Comparison of ENCODE assay signal across 8 cellular contexts in the genomic region with DNA sequence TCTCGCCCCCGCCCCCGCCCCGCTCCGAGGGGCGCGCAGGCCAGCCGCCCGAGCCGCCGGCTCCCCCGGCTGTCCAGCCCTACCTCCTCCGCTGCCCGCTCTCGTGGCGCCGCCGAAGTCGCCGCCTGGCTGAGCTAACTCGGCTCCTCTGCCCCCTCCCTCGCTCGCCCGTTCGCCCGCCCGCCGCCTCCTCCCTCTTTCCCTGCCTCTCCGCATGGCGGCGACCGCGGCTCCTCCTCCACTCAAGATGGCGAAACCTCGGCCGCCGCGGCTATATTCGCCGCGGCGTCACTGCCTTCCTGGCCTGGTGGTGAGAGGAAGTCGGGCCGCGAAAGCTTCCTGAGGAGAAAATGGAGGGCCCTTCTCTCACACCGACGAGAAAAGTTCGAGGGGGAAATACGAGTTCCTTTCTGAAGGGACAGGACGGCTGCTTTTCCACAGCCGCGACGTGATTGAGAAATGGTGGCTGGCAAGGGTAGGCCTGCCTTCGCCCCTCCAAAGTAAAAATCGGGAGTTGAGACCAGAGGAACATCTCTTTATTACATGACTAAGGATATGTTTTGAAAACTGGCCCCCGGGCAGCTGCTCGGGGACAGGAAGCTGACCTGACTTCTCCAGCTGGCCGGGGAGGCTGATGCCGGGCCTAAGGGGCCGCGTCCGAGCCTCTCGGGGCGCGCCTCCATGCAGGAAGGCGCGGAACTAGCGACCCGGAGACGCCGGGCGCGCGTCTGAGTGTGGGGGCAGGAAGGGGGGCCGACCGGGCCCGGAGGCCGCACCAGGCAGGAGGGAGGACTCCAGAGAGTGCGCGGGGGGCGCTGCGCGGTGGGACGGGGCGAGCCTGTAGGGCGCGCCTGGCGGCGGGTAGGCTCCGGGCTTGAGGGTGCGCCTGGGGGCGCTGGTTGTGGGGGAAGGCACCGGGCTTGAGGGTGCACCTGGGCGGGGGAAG. TPM values are rescaled to one million over a fixed set of nuclear protein-coding genes. Genes with fewer than 3 reads are reported as not detected.
DNase-seq lines count a peak whose midpoint lies in the region; ATAC-seq and TF ChIP-seq lines count a peak whose summit lies in the region.

A gene with protein sequence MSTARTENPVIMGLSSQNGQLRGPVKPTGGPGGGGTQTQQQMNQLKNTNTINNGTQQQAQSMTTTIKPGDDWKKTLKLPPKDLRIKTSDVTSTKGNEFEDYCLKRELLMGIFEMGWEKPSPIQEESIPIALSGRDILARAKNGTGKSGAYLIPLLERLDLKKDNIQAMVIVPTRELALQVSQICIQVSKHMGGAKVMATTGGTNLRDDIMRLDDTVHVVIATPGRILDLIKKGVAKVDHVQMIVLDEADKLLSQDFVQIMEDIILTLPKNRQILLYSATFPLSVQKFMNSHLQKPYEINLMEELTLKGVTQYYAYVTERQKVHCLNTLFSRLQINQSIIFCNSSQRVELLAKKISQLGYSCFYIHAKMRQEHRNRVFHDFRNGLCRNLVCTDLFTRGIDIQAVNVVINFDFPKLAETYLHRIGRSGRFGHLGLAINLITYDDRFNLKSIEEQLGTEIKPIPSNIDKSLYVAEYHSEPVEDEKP (minus strand): TSS at position 150 of the 946 bp plus-strand sequence. CDS start 4,913 bp downstream, outside the sequence.

- H3F3A ChIP-seq in neural progenitor cell (ENCODE audit: low read depth): peaks cover 25% of the 10 kb centered on the region

- TF ChIP-seq CTCF in foreskin fibroblast (IDR thresholded peaks at IDR 0.05; ENCODE audit: low read depth, low read length) (peak; percentile 2), neural progenitor cell (IDR thresholded peaks at IDR 0.05) (peak; percentile 36), stomach (IDR thresholded peaks at IDR 0.05) (peak in 4 of 7 experiments; percentile 10 to 43 (median 34))

- H3K27ac ChIP-seq in SJCRH30 (peak within 1 kb of the TSS; percentile 96), neural progenitor cell (peak within 1 kb of the TSS; percentile 97), stomach (peak within 1 kb of the TSS; percentile 98 to 100 (median 99))

- H3K9me3 ChIP-seq in SJCRH30 (replicated peaks) (no peaks in the 10 kb centered on the region), neural progenitor cell (ENCODE audit: low read depth) (no peaks in the 10 kb centered on the region), stomach (no peaks in the 10 kb centered on the region)

- H3K79me2 ChIP-seq in neural progenitor cell (ENCODE audit: low read depth): peaks cover 56% of the 10 kb centered on the region

- ATAC-seq in GM21825 (IDR thresholded peaks at IDR 0.05; ENCODE audit: unreplicated experiment): peak; percentile 47

- peak within 1 kb of the TSS; percentile 99 for H3K4me3 Mint-ChIP-seq in neural progenitor cell

- no peak for TF ChIP-seq EP300 in stomach (IDR thresholded peaks at IDR 0.05)

- H3K9me3 Mint-ChIP-seq in neural progenitor cell: no peaks in the 10 kb centered on the region

- H3K36me3 ChIP-seq in SJCRH30 (no peaks in the 10 kb centered on the region), neural progenitor cell (peaks cover under 1% of the 10 kb centered on the region), stomach (no peaks in the 10 kb centered on the region)

- H3K4me2 ChIP-seq in neural progenitor cell: peak within 1 kb of the TSS; percentile 95

- peaks cover 28% of the 10 kb centered on the region for H3K4me1 Mint-ChIP-seq in neural progenitor cell

- intact Hi-C loops in stomach (cut with DNase I; ENCODE audit: low total_unique reads): loop anchor here (10.0 kb wide), 1 partner anchor 96 kb away; no protein-coding TSS in a partner anchor

- peak within 1 kb of the TSS; percentile 82 for H2AFZ ChIP-seq in neural progenitor cell (replicated peaks)

- TF ChIP-seq POLR2A in stomach (IDR thresholded peaks at IDR 0.05): peak in 2 of 4 donors; percentile 86 to 93

- DNase-seq in DMS 273 treated with DMSO at 0.1 percent for 48 hours (lab: John Stamatoyannopoulos, UW): peak; percentile 5
- peak; percentile 84 for DNase-seq in M059J (ENCODE audit: low read depth)
- peak; percentile 80 to 87 for DNase-seq in SJCRH30
- peak; percentile 84 for DNase-seq in activated gamma-delta T cell treated with anti-CD3 and anti-CD28 coated beads, Interleukin-2, amount 50 U/mL, for 16 hours (ENCODE audit: low read depth)
- DNase-seq in foreskin fibroblast: peak; percentile 89 to 96
- DNase-seq in neural progenitor cell (ENCODE audit: low spot score): peak; percentile 95
- DNase-seq in stomach: peak; percentile 93

- H3K27me3 ChIP-seq in SJCRH30: no peaks in the 10 kb centered on the region
- H3K27me3 ChIP-seq in neural progenitor cell: no peaks in the 10 kb centered on the region
- no peaks in the 10 kb centered on the region for H3K27me3 ChIP-seq in stomach

- peak within 1 kb of the TSS; percentile 98 for H3K4me3 ChIP-seq in SJCRH30
- peak within 1 kb of the TSS; percentile 94 to 97 for H3K4me3 ChIP-seq in foreskin fibroblast (ENCODE audit: low read depth in 1 of 2, low read length in 2 of 2)
- H3K4me3 ChIP-seq in neural progenitor cell: peak within 1 kb of the TSS; percentile 82
- peak within 1 kb of the TSS; percentile 75 to 85 (median 80) for H3K4me3 ChIP-seq in stomach

- peaks cover 38% of the 10 kb centered on the region for H4K20me1 ChIP-seq in neural progenitor cell (ENCODE audit: low read depth)

- peak within 1 kb of the TSS; percentile 99 for H3K27ac Mint-ChIP-seq in neural progenitor cell

- peaks cover 3% of the 10 kb centered on the region for H3K27me3 Mint-ChIP-seq in neural progenitor cell (ENCODE audit: insufficient read depth, low read depth)

- H3K9ac ChIP-seq in neural progenitor cell: peak within 1 kb of the TSS; percentile 97

- WGBS in stomach, 5 donors: 0 to 1% (median 1%) methylated on average over 66 to 94 of the region's 94 CpGs

- H3K4me1 ChIP-seq in SJCRH30 (no peaks in the 10 kb centered on the region), neural progenitor cell (peaks cover 14% of the 10 kb centered on the region), stomach (peaks cover 28 to 55% (median 39%) of the 10 kb centered on the region in 4 donors)

- H3K36me3 Mint-ChIP-seq in neural progenitor cell: peaks cover 6% of the 10 kb centered on the region

RNA-seq across cellular contexts. Expression of the gene that starts here (rescaled TPM):
- 42.2 and 70.8 TPM in 2 replicates for total RNA-seq in M059J (2014; rRNA removed; shearing (Covaris generic))
- total RNA-seq in SJCRH30 (2014; rRNA removed; shearing (Covaris generic)): 80.1 and 81.7 TPM in 2 replicates
- total RNA-seq in neural progenitor cell (ENCODE audit: low replicate concordance) (191 and 332 TPM in 2 replicates), stomach (100 to 1,000 TPM in 2 of 5 donors, 10 to 100 TPM in 3; 21.6 to 203 (median 99.3) TPM)
- polyA plus RNA-seq in stomach: 10 to 100 TPM; 17.1 to 21.2 (median 18.4) TPM

Comparison
In these comparisons a context has a peak if more than half of its experiments do, and no peak if none do; other contexts are left out.
1. Peak in every context shown above with its lines: DNase-seq, ATAC-seq, H3K4me3 ChIP-seq and H3K27ac ChIP-seq.
2. DNase-seq: peak in every context shown above with its lines; median percentile 95 in neural progenitor cell; 93 in stomach; 92 in foreskin fibroblast; 84 in M059J; 84 in activated gamma-delta T cell treated with anti-CD3 and anti-CD28 coated beads, Interleukin-2, amount 50 U/mL, for 16 hours; 84 in SJCRH30; 5 in DMS 273 treated with DMSO at 0.1 percent for 48 hours.